27 cellular contexts compared by ENCODE assay signal in the genomic region with DNA sequence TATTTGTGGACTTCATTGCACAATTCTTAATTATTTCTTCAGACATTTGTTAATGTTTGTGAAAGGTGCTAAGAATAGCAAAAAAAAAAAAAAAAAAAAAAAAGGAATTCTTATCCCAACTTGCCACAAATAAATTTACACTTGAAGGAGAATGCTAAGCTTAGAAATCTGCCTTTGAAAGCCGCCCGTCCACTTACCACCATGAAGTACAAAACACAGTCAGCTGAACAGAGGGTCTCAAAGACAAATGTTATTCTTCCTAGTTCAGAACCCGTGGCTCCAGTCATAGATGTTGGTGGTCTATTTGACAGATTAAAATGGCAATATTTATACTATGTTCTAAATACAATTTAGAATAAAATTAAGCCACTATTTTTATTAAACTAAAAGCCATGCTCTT.
"Had no signal": no experiment of that assay in that cellular context is flagged by ENCODE, and none has a peak within 500 bp of the region (broad histone marks: within the 10 kb centered on the region; RNA-seq: fewer than 3 reads in every experiment).

No MANE protein-coding gene starts in this region.

- H3K27me3 Mint-ChIP-seq: progenitor cell of endocrine pancreas; stimulated activated naive B cell treated with anti-CD40 and anti-IgM and Interleukin-4, amounts not matched to agents 10 μg/mL and 1 μg/mL and 100 μg/mL, for 72 hours had no signal

- H2AFZ ChIP-seq: neural progenitor cell, parathyroid adenoma had no signal

- H3K36me3 ChIP-seq: ovary, right lobe of liver, sigmoid colon, stomach, thoracic aorta, thyroid gland, tibial nerve, upper lobe of left lung, vagina had no signal

- H3K4me2 ChIP-seq: neural progenitor cell had no signal

- H3K4me3 Mint-ChIP-seq: natural killer cell; nephron; neural progenitor cell; stimulated activated effector memory CD8-positive, alpha-beta T cell treated with anti-CD3 and anti-CD28 coated beads, Interleukin-12 subunit alpha, Interleukin-12 subunit beta, amount 100 ng/mL, for 72 hours; stimulated activated naive B cell treated with anti-CD40 and anti-IgM and Interleukin-4, amounts not matched to agents 10 μg/mL and 1 μg/mL and 100 μg/mL, for 72 hours; stimulated activated naive CD8-positive, alpha-beta T cell treated with anti-CD3 and anti-CD28 coated beads, Interleukin-15, Interleukin-2, amounts not matched to agents 100 ng/mL and 50 ng/mL, for 24 hours had no signal

- DNase-seq: natural killer cell; occipital lobe; ovary; posterior cingulate gyrus; psoas muscle; right cardiac atrium; right lobe of liver; sigmoid colon; small intestine; stimulated activated CD4-positive, alpha-beta T cell treated with anti-CD3 and anti-CD28 coated beads, Interleukin-15, amount 100 ng/mL, for 24 hours; stimulated activated CD4-positive, alpha-beta T cell treated with anti-CD3 and anti-CD28 coated beads, Interleukin-2, amount 100 ng/mL, for 24 hours; stimulated activated CD4-positive, alpha-beta T cell treated with anti-CD3 and anti-CD28 coated beads, Interleukin-2, amount 100 ng/mL, for 48 hours; stimulated activated CD4-positive, alpha-beta T cell treated with anti-CD3 and anti-CD28 coated beads, Interleukin-4, amount 100 ng/mL, for 24 hours; stimulated activated naive B cell treated with anti-CD40 and anti-IgM and Interleukin-4, amounts not matched to agents 10 μg/mL and 1 μg/mL and 100 μg/mL, for 72 hours; stimulated activated naive CD4-positive, alpha-beta T cell treated with Interleukin-2 at 50 U/mL for 16 hours; stomach; thyroid gland; upper lobe of left lung had no signal

- H3K9ac ChIP-seq: neural progenitor cell, parathyroid adenoma had no signal

- H3K27ac Mint-ChIP-seq: natural killer cell; nephron; neural progenitor cell; stimulated activated effector memory CD8-positive, alpha-beta T cell treated with anti-CD3 and anti-CD28 coated beads, Interleukin-12 subunit alpha, Interleukin-12 subunit beta, amount 100 ng/mL, for 72 hours; stimulated activated naive B cell treated with anti-CD40 and anti-IgM and Interleukin-4, amounts not matched to agents 10 μg/mL and 1 μg/mL and 100 μg/mL, for 72 hours; stimulated activated naive CD8-positive, alpha-beta T cell treated with anti-CD3 and anti-CD28 coated beads, Interleukin-15, Interleukin-2, amounts not matched to agents 100 ng/mL and 50 ng/mL, for 24 hours had no signal

- H3K9me3 ChIP-seq: ovary, psoas muscle, right lobe of liver, sigmoid colon, stomach, thoracic aorta, thyroid gland, tibial nerve, upper lobe of left lung, vagina had no signal

- H3K79me2 ChIP-seq: parathyroid adenoma had no signal

- H3K27ac ChIP-seq: neural progenitor cell, ovary, parathyroid adenoma, psoas muscle, right lobe of liver, sigmoid colon, stomach, thoracic aorta, thyroid gland, tibial nerve, upper lobe of left lung, vagina had no signal

- ATAC-seq: natural killer cell; psoas muscle; right cardiac atrium; right lobe of liver; stimulated activated effector memory CD8-positive, alpha-beta T cell treated with anti-CD3 and anti-CD28 coated beads, Interleukin-12 subunit alpha, Interleukin-12 subunit beta, amount 100 ng/mL, for 72 hours; stimulated activated naive B cell treated with anti-CD40 and anti-IgM and Interleukin-4, amounts not matched to agents 10 μg/mL and 1 μg/mL and 100 μg/mL, for 72 hours had no signal

- H3K4me1 Mint-ChIP-seq: natural killer cell; nephron; neural progenitor cell; stimulated activated effector memory CD8-positive, alpha-beta T cell treated with anti-CD3 and anti-CD28 coated beads, Interleukin-12 subunit alpha, Interleukin-12 subunit beta, amount 100 ng/mL, for 72 hours; stimulated activated naive B cell treated with anti-CD40 and anti-IgM and Interleukin-4, amounts not matched to agents 10 μg/mL and 1 μg/mL and 100 μg/mL, for 72 hours had no signal

- H3K36me3 Mint-ChIP-seq: natural killer cell; stimulated activated naive B cell treated with anti-CD40 and anti-IgM and Interleukin-4, amounts not matched to agents 10 μg/mL and 1 μg/mL and 100 μg/mL, for 72 hours had no signal

- H3K27me3 ChIP-seq: neural progenitor cell, ovary, right lobe of liver, sigmoid colon, stomach, thyroid gland, tibial nerve, upper lobe of left lung, vagina had no signal

- H3K9me3 Mint-ChIP-seq: natural killer cell; nephron; neural progenitor cell; stimulated activated effector memory CD8-positive, alpha-beta T cell treated with anti-CD3 and anti-CD28 coated beads, Interleukin-12 subunit alpha, Interleukin-12 subunit beta, amount 100 ng/mL, for 72 hours; stimulated activated naive B cell treated with anti-CD40 and anti-IgM and Interleukin-4, amounts not matched to agents 10 μg/mL and 1 μg/mL and 100 μg/mL, for 72 hours; stimulated activated naive CD8-positive, alpha-beta T cell treated with anti-CD3 and anti-CD28 coated beads, Interleukin-15, Interleukin-2, amounts not matched to agents 100 ng/mL and 50 ng/mL, for 24 hours had no signal

- H3K4me3 ChIP-seq: neural progenitor cell, ovary, psoas muscle, right lobe of liver, sigmoid colon, stomach, thoracic aorta, thyroid gland, tibial nerve, upper lobe of left lung, vagina had no signal

- H3K4me1 ChIP-seq: neural progenitor cell, parathyroid adenoma, psoas muscle, right lobe of liver, sigmoid colon, stomach, thyroid gland, tibial nerve, upper lobe of left lung, vagina had no signal
